In the genomic region with DNA sequence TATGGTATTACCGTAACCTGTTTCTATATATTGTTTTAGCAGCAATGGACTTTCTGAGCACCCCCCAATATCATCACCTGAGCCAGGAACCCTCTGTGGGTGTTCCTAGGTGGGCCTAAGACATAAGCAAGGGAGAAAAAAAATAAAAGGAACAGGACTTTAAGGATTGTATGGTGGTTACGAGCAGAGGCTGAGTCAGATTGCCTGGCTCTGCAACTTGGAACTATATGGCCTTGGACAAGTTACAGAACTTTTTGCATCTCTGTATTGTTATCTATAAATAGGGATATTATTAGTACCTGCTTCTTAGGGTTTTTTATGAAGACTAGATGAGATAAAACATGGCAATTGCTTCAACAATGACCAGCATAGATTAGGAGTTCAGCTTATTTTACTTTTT, we compare ENCODE assay signal across 20 cellular contexts. TPM values are rescaled to one million over a fixed set of nuclear protein-coding genes. Genes with fewer than 3 reads are reported as not detected.
DNase-seq lines count a peak whose midpoint lies in the region; ATAC-seq and TF ChIP-seq lines count a peak whose summit lies in the region.
"Had no signal": no experiment of that assay in that cellular context is flagged by ENCODE, and none has a peak within 500 bp of the region (broad histone marks: within the 10 kb centered on the region; RNA-seq: fewer than 3 reads in every experiment).

No MANE protein-coding gene starts in this region.

- H3K9me3 ChIP-seq in left ventricle myocardium inferior (replicated peaks) (no peaks in the 10 kb centered on the region), body of pancreas (no peaks in the 10 kb centered on the region)
- H3K9me3 ChIP-seq: A549 had no signal

- intact Hi-C loops in left ventricle myocardium superior (cut with micrococcal nuclease) (no loop called here), left ventricle myocardium inferior (cut with micrococcal nuclease) (no loop called here), left colon (cut with DNase I, micrococcal nuclease) (no loop called here), body of pancreas (cut with DNase I) (no loop called here)

- WGBS in body of pancreas, 2 donors = 64 to 70% methylated on average over 2 of the region's 2 CpGs

- DNase-seq in left ventricle myocardium superior (no peak), left ventricle myocardium inferior (no peak), iris pigment epithelial cell (ENCODE audit: low read depth) (peak; percentile 27), left colon (no peak), body of pancreas (no peak)
- DNase-seq: Calu3; CD4-positive, alpha-beta memory T cell; GF-D8; KBM-7; NCI-H1417 treated with DMSO at 0.1 percent for 48 hours; NCI-H1930; NCI-H226; NCI-H524; NCI-H82; PC-3; RPMI8226; SIG-M5 had no signal

- peaks cover 21% of the 10 kb centered on the region for H3K36me3 Mint-ChIP-seq in activated T-helper 17 cell treated with anti-CD3 and anti-CD28 coated beads, Interleukin-2, amount 50 U/mL, for 72 hours (ENCODE audit: low read depth)

- no peaks in the 10 kb centered on the region for H3K27me3 ChIP-seq in left ventricle myocardium inferior (ENCODE audit: low read depth)
- H3K27me3 ChIP-seq in body of pancreas = no peaks in the 10 kb centered on the region

- ATAC-seq in left ventricle myocardium superior (peak; percentile 58), left colon (no peak), body of pancreas (no peak)
- no peak for ATAC-seq in activated T-helper 17 cell treated with anti-CD3 and anti-CD28 coated beads, Interleukin-2, amount 50 U/mL, for 72 hours (replicated peaks)
- ATAC-seq: A549 had no signal

- H3K9me3 Mint-ChIP-seq in activated T-helper 17 cell treated with anti-CD3 and anti-CD28 coated beads, Interleukin-2, amount 50 U/mL, for 72 hours = no peaks in the 10 kb centered on the region
- H3K9me3 Mint-ChIP-seq: CD4-positive, alpha-beta memory T cell had no signal

- H3K27ac ChIP-seq in left ventricle myocardium inferior (replicated peaks) (no peak overlapping the region), VCaP (peak overlapping the region; percentile 63), body of pancreas (no peak overlapping the region)
- H3K27ac ChIP-seq: A549 had no signal

- H3K36me3 ChIP-seq in left ventricle myocardium inferior (peaks cover 6% of the 10 kb centered on the region), body of pancreas (replicated peaks in 1 of 2; ENCODE audit: insufficient read depth in 1 of 2, low read depth in 2 of 2) (no peaks in the 10 kb centered on the region)

- TF ChIP-seq POLR2A in body of pancreas (IDR thresholded peaks at IDR 0.05) = no peak

- H3K4me1 Mint-ChIP-seq in activated T-helper 17 cell treated with anti-CD3 and anti-CD28 coated beads, Interleukin-2, amount 50 U/mL, for 72 hours = peaks cover 43% of the 10 kb centered on the region

- no peak overlapping the region for H3K4me3 ChIP-seq in left ventricle myocardium inferior
- no peak overlapping the region for H3K4me3 ChIP-seq in body of pancreas
- H3K4me3 ChIP-seq: A549 had no signal

- no peaks in the 10 kb centered on the region for H3K27me3 Mint-ChIP-seq in activated T-helper 17 cell treated with anti-CD3 and anti-CD28 coated beads, Interleukin-2, amount 50 U/mL, for 72 hours
- H3K27me3 Mint-ChIP-seq: CD4-positive, alpha-beta memory T cell had no signal

- H3K27ac Mint-ChIP-seq in activated T-helper 17 cell treated with anti-CD3 and anti-CD28 coated beads, Interleukin-2, amount 50 U/mL, for 72 hours = no peak overlapping the region

- H3K4me3 Mint-ChIP-seq in activated T-helper 17 cell treated with anti-CD3 and anti-CD28 coated beads, Interleukin-2, amount 50 U/mL, for 72 hours = no peak overlapping the region

- no peak for TF ChIP-seq CTCF in left ventricle myocardium inferior (IDR thresholded peaks at IDR 0.05; ENCODE audit: borderline replicate concordance)
- TF ChIP-seq CTCF in VCaP (conservative IDR thresholded peaks at IDR 0.05) = no peak
- TF ChIP-seq CTCF in body of pancreas (IDR thresholded peaks at IDR 0.05) = no peak

- H3K4me1 ChIP-seq in left ventricle myocardium inferior = peaks cover 64% of the 10 kb centered on the region
- peaks cover 33% of the 10 kb centered on the region for H3K4me1 ChIP-seq in body of pancreas

RNA-seq across cellular contexts. Expression of gene MFSD6, which starts 34.9 kb away (rescaled TPM):
- total RNA-seq in left ventricle myocardium superior (24.4 TPM), left ventricle myocardium inferior (21.4 TPM), left colon (10 to 100 TPM; 71.8 to 84.6 TPM), body of pancreas (10 to 100 TPM; 38.7 to 46.8 TPM)
- total RNA-seq in activated T-helper 17 cell treated with anti-CD3 and anti-CD28 coated beads, Interleukin-2, amount 50 U/mL, for 72 hours = 10 to 100 TPM; 33.5 to 41.5 TPM
